Comparison of ENCODE assay signal across 20 cellular contexts in genomic region chr4:24917076-24917856, GRCh38. TPM values are rescaled to one million over a fixed set of nuclear protein-coding genes. Genes with fewer than 3 reads are reported as not detected.
DNase-seq lines count a peak whose midpoint lies in the region; ATAC-seq, FAIRE-seq and TF ChIP-seq lines count a peak whose summit lies in the region.
"Had no signal": no experiment of that assay in that cellular context is flagged by ENCODE, and none has a peak within 500 bp of the region (broad histone marks: within the 10 kb centered on the region; RNA-seq: fewer than 3 reads in every experiment).

No MANE protein-coding gene starts in this region.

- H3K79me2 ChIP-seq in H9 (ENCODE audit: insufficient read depth, low read length) (no peaks in the 10 kb centered on the region), K562 (ENCODE audit: control insufficient read depth, insufficient read depth, low read length) (no peaks in the 10 kb centered on the region), mesendoderm (ENCODE audit: control insufficient read depth, insufficient read depth, low read length) (no peaks in the 10 kb centered on the region)

- DNase-seq in H9 = peak; percentile 64
- peak in 2 of 4 experiments; percentile 3 to 21 for DNase-seq in K562 (ENCODE audit: extremely low read depth in 1 of 4, low spot score in 3 of 4)
- DNase-seq in mesendoderm = peak; percentile 14
- DNase-seq in RKO (ENCODE audit: low spot score) = no peak
- DNase-seq in ovary = no peak
- DNase-seq: COR-L47; DMS153; Karpas-422; MG63; NCI-H1105; NCI-H187; NCI-H345; NK-92 treated with Interleukin-12 subunit alpha and Interleukin-12 subunit beta, amount 100 ng/mL, for 24 hours; PC-3 had no signal

- no peaks in the 10 kb centered on the region for H3K27me3 ChIP-seq in BLaER1
- H3K27me3 ChIP-seq in H9 (ENCODE audit: insufficient read depth, low read length) = no peaks in the 10 kb centered on the region; the same call in 1 of the 2 replicates
- peaks cover 4 to 25% of the 10 kb centered on the region in 2 experiments; a peak in 3 of 5 replicates for H3K27me3 ChIP-seq in K562 (ENCODE audit: control insufficient read depth in 2 of 2, insufficient read depth in 2 of 2, low read length in 2 of 2)
- H3K27me3 ChIP-seq in mesendoderm (ENCODE audit: insufficient read depth, low read length, poor library complexity) = no peaks in the 10 kb centered on the region
- H3K27me3 ChIP-seq in ovary = no peaks in the 10 kb centered on the region
- H3K27me3 ChIP-seq: MG63 had no signal

- H3K4me3 ChIP-seq in BLaER1 (0 out of 2 replicates have a peak overlapping the region, but pooled peaks have one; percentile 12), K562 (no peak overlapping the region), mesendoderm (ENCODE audit: low read length) (no peak overlapping the region), ovary (no peak overlapping the region)
- H3K4me3 ChIP-seq: A549, HAP-1, MG63 had no signal

- peak overlapping the region; percentile 72 for H3K27ac ChIP-seq in BLaER1
- no peak overlapping the region for H3K27ac ChIP-seq in H9 (ENCODE audit: insufficient read length, low read depth, low read length)
- H3K27ac ChIP-seq in K562 (ENCODE audit: extremely low read depth, low read depth, low read length) = no peak overlapping the region
- no peak overlapping the region for H3K27ac ChIP-seq in mesendoderm (ENCODE audit: low read depth, low read length)
- H3K27ac ChIP-seq in ovary = no peak overlapping the region
- H3K27ac ChIP-seq: A549 had no signal

- intact Hi-C loops in K562 (cut with micrococcal nuclease) = no loop called here
- intact Hi-C loops in ovary (cut with DNase I) = no loop called here

- in situ Hi-C loops in K562 (cut with MboI) = no loop called here

- no peak for FAIRE-seq in K562 (lab: Jason Lieb, UNC)
- FAIRE-seq: A549 had no signal

- TF ChIP-seq CTCF in H9 (conservative IDR thresholded peaks at IDR 0.05) (no peak), K562 (IDR thresholded peaks at IDR 0.05 in 2 of 3, conservative IDR thresholded peaks at IDR 0.05 in 1 of 3; ENCODE audit: insufficient read depth in 2 of 3, low read depth in 1 of 3, low read length in 3 of 3) (no peak), ovary (IDR thresholded peaks at IDR 0.05) (no peak)

- no peak for TF ChIP-seq RAD21 in K562 (CRISPR knock-in tag; conservative IDR thresholded peaks at IDR 0.05 in 1 of 2, IDR thresholded peaks at IDR 0.05 in 1 of 2)

- H3K79me1 ChIP-seq in H9 (ENCODE audit: insufficient read depth, low read depth, low read length, poor library complexity, severe bottlenecking) = no peaks in the 10 kb centered on the region
- H3K79me1 ChIP-seq in mesendoderm (ENCODE audit: low read length) = no peaks in the 10 kb centered on the region

- H4K91ac ChIP-seq in H9 (ENCODE audit: insufficient read length, low read depth, low read length) = no peak overlapping the region

- H2BK15ac ChIP-seq in H9 (ENCODE audit: low read depth, low read length) (no peak overlapping the region), mesendoderm (replicated peaks; ENCODE audit: low read depth) (no peak overlapping the region)

- peaks cover 47% of the 10 kb centered on the region for H3K4me1 ChIP-seq in BLaER1
- H3K4me1 ChIP-seq in H9 (ENCODE audit: insufficient read depth, low read length) = peaks cover 4% of the 10 kb centered on the region; the same call in 1 of the 2 replicates
- peaks cover 0 to 9% of the 10 kb centered on the region in 2 experiments; a peak in 1 of 5 replicates for H3K4me1 ChIP-seq in K562 (replicated peaks in 1 of 2; ENCODE audit: control insufficient read depth in 2 of 2, insufficient read depth in 2 of 2, low read length in 2 of 2)
- H3K4me1 ChIP-seq in mesendoderm (ENCODE audit: control insufficient read depth, low read depth, low read length) = no peaks in the 10 kb centered on the region
- H3K4me1 ChIP-seq in ovary (ENCODE audit: insufficient read depth) = no peaks in the 10 kb centered on the region
- H3K4me1 ChIP-seq: A549 had no signal

- H3K4me2 ChIP-seq in BLaER1 (peak overlapping the region; percentile 81), H9 (ENCODE audit: insufficient read depth, insufficient read length, low read length) (no peak overlapping the region), K562 (ENCODE audit: insufficient read depth, low read length) (no peak overlapping the region), mesendoderm (ENCODE audit: low read length) (no peak overlapping the region)
- H3K4me2 ChIP-seq: A549 had no signal

- H2BK5ac ChIP-seq in H9 (ENCODE audit: insufficient read length, low read length) = no peak overlapping the region
- no peak overlapping the region for H2BK5ac ChIP-seq in mesendoderm (ENCODE audit: low read length)

- CTCF ChIA-PET in K562 (lab: Yijun Ruan, JAX; ENCODE audit: low intra/inter-chr PET ratio) = no interaction called here

- H3K14ac ChIP-seq in H9 (ENCODE audit: insufficient read depth, low read length) = peak overlapping the region; percentile 67; the same call in 1 of the 2 replicates

- WGBS in H9 (ENCODE audit: extremely low coverage, insufficient read length, low lambda C conversion rate) = no CpG with 5 or more reads among the region's 20 CpGs
- 2% methylated on average over 19 of the region's 20 CpGs for WGBS in K562 (ENCODE audit: insufficient coverage, low coverage, missing lambda C conversion rate)
- WGBS in mesendoderm (ENCODE audit: extremely low coverage, insufficient coverage, low lambda C conversion rate) = no CpG with 5 or more reads among the region's 20 CpGs
- 61 to 70% (median 63%) methylated on average over 20 of the region's 20 CpGs for WGBS in ovary, 3 donors

- peaks cover 21 to 22% of the 10 kb centered on the region in 2 experiments for H3K4me1 Mint-ChIP-seq in H9

- H3K9me3 ChIP-seq in BLaER1 (peaks cover 42% of the 10 kb centered on the region), H9 (ENCODE audit: control insufficient read depth, low read depth, low read length) (no peaks in the 10 kb centered on the region), K562 (replicated peaks; ENCODE audit: control insufficient read depth, insufficient read depth, low read depth, low read length) (no peaks in the 10 kb centered on the region), ovary (no peaks in the 10 kb centered on the region)
- H3K9me3 ChIP-seq: MG63 had no signal

- H3K4me3 Mint-ChIP-seq in H9 = no peak overlapping the region; a peak in 1 of 5 replicates
- H3K4me3 Mint-ChIP-seq: CD14-positive monocyte had no signal

- H2AK5ac ChIP-seq in H9 (ENCODE audit: insufficient read length, low read length) (no peak overlapping the region), mesendoderm (ENCODE audit: low read length) (no peak overlapping the region)

- no peak overlapping the region for H3T11ph ChIP-seq in H9 (ENCODE audit: low read length)

- H3K9ac ChIP-seq in BLaER1 = peak overlapping the region; percentile 61; the same call in 1 of the 2 replicates
- no peak overlapping the region for H3K9ac ChIP-seq in H9 (ENCODE audit: extremely low read depth, insufficient read length, low read length)
- no peak overlapping the region for H3K9ac ChIP-seq in K562 (ENCODE audit: insufficient read depth in 1 of 2, low read depth in 2 of 2, low read length in 2 of 2)
- no peak overlapping the region for H3K9ac ChIP-seq in mesendoderm (ENCODE audit: low read length)

- H4K8ac ChIP-seq in H9 (replicated peaks; ENCODE audit: insufficient read length, low read depth, low read length) = no peak overlapping the region
- H4K8ac ChIP-seq in mesendoderm (ENCODE audit: low read depth, low read length) = no peak overlapping the region

- H3K4ac ChIP-seq in H9 (ENCODE audit: low read depth, low read length) (no peak overlapping the region), mesendoderm (ENCODE audit: low read depth, low read length) (no peak overlapping the region)

- H2BK20ac ChIP-seq in H9 (ENCODE audit: low read depth, low read length, poor library complexity, severe bottlenecking) = no peak overlapping the region

- TF ChIP-seq POLR2A in K562 (conservative IDR thresholded peaks at IDR 0.05) (no peak), ovary (IDR thresholded peaks at IDR 0.05) (no peak)

- H2BK12ac ChIP-seq in H9 (ENCODE audit: insufficient read length, low read depth, low read length) = no peak overlapping the region

- no peak overlapping the region for H3K23ac ChIP-seq in H9 (ENCODE audit: insufficient read length, low read depth, low read length)
- no peak overlapping the region for H3K23ac ChIP-seq in mesendoderm (ENCODE audit: low read length)

- no peaks in the 10 kb centered on the region for H3K9me1 ChIP-seq in K562 (ENCODE audit: control insufficient read depth, insufficient read depth, low read length)

- peaks cover 25% of the 10 kb centered on the region for H3K27me3 Mint-ChIP-seq in H9 (ENCODE audit: low read depth)

- POLR2A ChIA-PET in K562 (lab: Yijun Ruan, JAX) = no interaction called here

- no peak overlapping the region for H2BK120ac ChIP-seq in H9 (ENCODE audit: low read depth, low read length, poor library complexity, severe bottlenecking)
- H2BK120ac ChIP-seq in mesendoderm (ENCODE audit: low read depth, low read length) = no peak overlapping the region

- peak overlapping the region in 1 of 3 experiments; percentile 1; a peak in 1 of 7 replicates for H3K27ac Mint-ChIP-seq in H9

- H2AFZ ChIP-seq in H9 (ENCODE audit: low read length) (no peak overlapping the region), K562 (ENCODE audit: low read depth, low read length) (no peak overlapping the region)

- H3K36me3 ChIP-seq in BLaER1 (no peaks in the 10 kb centered on the region), K562 (ENCODE audit: control insufficient read depth, insufficient read depth, low read length) (no peaks in the 10 kb centered on the region), mesendoderm (ENCODE audit: control insufficient read depth, insufficient read depth, low read length) (no peaks in the 10 kb centered on the region), ovary (no peaks in the 10 kb centered on the region)
- H3K36me3 ChIP-seq: HAP-1, MG63 had no signal

- peaks cover 0 to 23% (median 4%) of the 10 kb centered on the region in 3 experiments; a peak in 5 of 7 replicates for H3K36me3 Mint-ChIP-seq in H9 (ENCODE audit: insufficient read depth in 1 of 3, low read depth in 3 of 3)

- H3K56ac ChIP-seq in H9 (ENCODE audit: insufficient read length, low read depth, low read length) (no peak overlapping the region), mesendoderm (ENCODE audit: low read length) (peak overlapping the region; percentile 51)

- H3K9me3 Mint-ChIP-seq in H9 = peaks cover 7 to 17% of the 10 kb centered on the region in 2 experiments

- TF ChIP-seq EP300 in K562 (IDR thresholded peaks at IDR 0.05; ENCODE audit: low read length) (no peak), ovary (IDR thresholded peaks at IDR 0.05) (no peak)

- H4K5ac ChIP-seq in H9 (ENCODE audit: insufficient read length, low read depth, low read length) (no peak overlapping the region), mesendoderm (ENCODE audit: low read length) (no peak overlapping the region)

- no peaks in the 10 kb centered on the region for H3K23me2 ChIP-seq in H9 (ENCODE audit: insufficient read length, low read depth, low read length, poor library complexity, severe bottlenecking)

- no peaks in the 10 kb centered on the region for H4K20me1 ChIP-seq in BLaER1
- no peaks in the 10 kb centered on the region for H4K20me1 ChIP-seq in H9 (ENCODE audit: control insufficient read depth, insufficient read depth, insufficient read length)
- no peaks in the 10 kb centered on the region for H4K20me1 ChIP-seq in K562 (replicated peaks; ENCODE audit: control insufficient read depth, insufficient read depth, low read length)

- BruUV-seq in K562 (replicated peaks; lab: Mats Ljungman, UMichigan) = no TSS peak

- no peak overlapping the region for H3K18ac ChIP-seq in H9 (ENCODE audit: insufficient read length, low read depth, low read length)
- no peak overlapping the region for H3K18ac ChIP-seq in mesendoderm (ENCODE audit: low read length)

- ATAC-seq in K562 (no peak; the same call in 2 of the 3 replicates), HG02759 (IDR thresholded peaks at IDR 0.05; ENCODE audit: unreplicated experiment) (no peak), GM21723 (IDR thresholded peaks at IDR 0.05; ENCODE audit: unreplicated experiment) (no peak)
- ATAC-seq: A549, PC-3 had no signal

RNA-seq across cellular contexts. Expression of gene CCDC149, which starts 4.4 kb away (rescaled TPM):
- total RNA-seq in H9 (2021) (4.5 and 5.0 TPM in 2 replicates), K562 (2014; rRNA removed) (not detected in 2 replicates), K562 (2014; rRNA removed; fragmentation: Illumina TruSeq; extraction: Trizol) (not detected in 2 replicates), K562 (2015; rRNA removed; fragmentation: Illumina TruSeq; extraction: Trizol) (not detected in 2 replicates), K562 (2021) (0.09 and 0.18 TPM in 2 replicates), ovary (10 to 100 TPM in 5 of 7 donors, 1 to 10 TPM in 2; 6.2 to 21.7 (median 17.5) TPM)
- not detected in 2 replicates for total RNA-seq in K562 (2011; cell fraction: chromatin; rRNA removed; ENCODE audit: low replicate concordance)
- not detected in 2 replicates for total RNA-seq in K562 (2011; cell fraction: nucleolus; rRNA removed)
- total RNA-seq in K562 (2011; cell fraction: nucleoplasm; rRNA removed) = not detected in 2 replicates
- polyA plus RNA-seq in K562 (2011; rRNA removed) (0.04 TPM in 1 of 2 replicates, not detected in the other), K562 (2014; fragmentation: Illumina TruSeq; extraction: Trizol) (not detected in 2 replicates), K562 (2014; fragmentation: Nextera tagmentation; extraction: Ambion mirVana) (not detected), K562 (2014; rRNA removed) (not detected in 2 replicates), ovary (10 to 100 TPM in 1 of 2 donors, 1 to 10 TPM in 1; 9.6 to 19.6 TPM)
- polyA plus RNA-seq in K562 (2011; cell fraction: cytosol; rRNA removed) = 0.03 TPM in 1 of 2 replicates, not detected in the other
- polyA plus RNA-seq in K562 (2011; cell fraction: nucleus; rRNA removed) = not detected in 2 replicates
- 0.01 and 0.10 TPM in 2 replicates for polyA plus RNA-seq in K562 (2012)
- polyA minus RNA-seq in K562 (2011; rRNA and poly(A)+ RNA removed) = not detected in 2 replicates
- polyA minus RNA-seq in K562 (2011; cell fraction: cytosol; rRNA and poly(A)+ RNA removed) = not detected in 2 replicates
- polyA minus RNA-seq in K562 (2011; cell fraction: nucleus; rRNA and poly(A)+ RNA removed) = not detected in 2 replicates
- polyA plus RNA-seq in mesendoderm (2013, experiment 1 of 2) = 2.3 TPM
- 2.4 TPM for polyA plus RNA-seq in mesendoderm (2013, experiment 2 of 2)

Comparison
In these comparisons a context has a peak if more than half of its experiments do, and no peak if none do; other contexts are left out.
1. DNase-seq: peak in H9 (single experiment) and mesendoderm (single experiment); none in RKO (single experiment) and ovary (0 of 5).